ENCODE assay signal across 16 cellular contexts in the genomic region with DNA sequence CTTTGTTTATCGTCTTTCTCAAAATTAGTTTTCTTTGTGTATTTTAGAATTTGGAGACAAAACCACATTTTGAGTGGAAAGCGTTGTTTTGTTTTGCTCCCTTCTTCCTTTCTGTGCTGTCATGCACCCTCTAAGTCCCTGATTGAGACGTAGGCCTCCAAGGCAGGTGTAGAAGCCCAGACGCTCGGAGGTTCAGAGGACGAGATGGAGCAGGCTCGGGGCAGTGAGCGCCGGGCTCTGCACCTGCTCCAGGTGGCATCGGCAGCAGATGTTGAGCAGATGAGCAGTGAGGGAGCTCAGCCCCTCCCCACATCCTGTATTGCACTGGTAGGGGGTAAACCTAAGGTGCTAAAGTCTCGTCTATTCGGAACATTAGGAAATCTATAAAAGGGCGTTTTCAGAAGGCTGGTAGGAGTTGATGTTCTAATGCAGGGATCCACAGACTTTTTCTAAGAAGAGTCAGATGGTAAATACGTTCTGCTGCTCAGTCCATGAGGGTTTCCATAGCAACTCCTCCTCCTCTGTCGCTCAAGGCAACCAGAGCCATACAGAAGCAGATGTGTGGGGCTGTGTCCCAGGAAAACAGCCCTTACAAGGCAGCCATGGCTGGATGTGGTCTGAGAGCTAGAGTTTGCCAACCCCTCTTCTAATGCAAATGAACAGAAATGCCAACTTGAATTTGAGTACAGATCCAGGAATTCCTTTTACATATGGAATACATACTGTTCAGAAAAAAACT.
A peak's percentile ranks its signal among the peaks of the same experiment; 100 is the strongest.
DNase-seq lines count a peak whose midpoint lies in the region; ATAC-seq lines count a peak whose summit lies in the region.
"Had no signal": no experiment of that assay in that cellular context is flagged by ENCODE, and none has a peak within 500 bp of the region (broad histone marks: within the 10 kb centered on the region; RNA-seq: fewer than 3 reads in every experiment).

No MANE protein-coding gene starts in this region.

- peak; percentile 92 for DNase-seq in COR-L47 (lab: John Stamatoyannopoulos, UW)
- peak; percentile 90 for DNase-seq in NCI-H146 (lab: John Stamatoyannopoulos, UW)
- DNase-seq in NCI-H69 (lab: John Stamatoyannopoulos, UW) = peak; percentile 92
- DNase-seq in head of caudate nucleus = peak in 32 of 42 donors; percentile 13 to 85 (median 38)
- no peak for DNase-seq in midbrain (lab: John Stamatoyannopoulos, UW)
- DNase-seq: activated CD4-positive, alpha-beta memory T cell treated with anti-CD3 and anti-CD28 coated beads for 36 hours; IMR-90; left ventricle myocardium superior; MV-4-11; naive thymus-derived CD8-positive, alpha-beta T cell; PC-9; retina; SW 1271 had no signal

- ATAC-seq in HG02885 (IDR thresholded peaks at IDR 0.05; ENCODE audit: poor library complexity, unreplicated experiment) (no peak), GM19035 (IDR thresholded peaks at IDR 0.05; ENCODE audit: unreplicated experiment) (no peak), GM21619 (IDR thresholded peaks at IDR 0.05; ENCODE audit: unreplicated experiment) (no peak)
- ATAC-seq: left ventricle myocardium superior; naive thymus-derived CD8-positive, alpha-beta T cell had no signal

- intact Hi-C loops in head of caudate nucleus (cut with DNase I) = no loop called here
